Comparison of ENCODE assay signal across 17 cellular contexts in the genomic region with DNA sequence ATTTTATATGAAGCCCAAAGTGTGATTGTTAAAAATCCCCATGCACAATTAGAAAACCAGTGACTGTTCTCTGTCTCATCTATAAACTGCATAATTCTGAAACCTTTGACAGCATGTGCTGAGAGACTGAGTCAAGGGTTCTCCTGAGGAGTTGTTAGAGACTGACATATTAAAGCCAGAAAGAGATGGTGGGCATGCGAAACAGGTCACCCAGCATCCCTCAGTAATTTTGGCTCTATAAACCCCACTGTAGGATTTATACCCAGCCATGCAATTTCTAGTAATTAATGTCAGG. TPM values are rescaled to one million over a fixed set of nuclear protein-coding genes. Genes with fewer than 3 reads are reported as not detected.
DNase-seq lines count a peak whose midpoint lies in the region; ATAC-seq and TF ChIP-seq lines count a peak whose summit lies in the region.
"Had no signal": no experiment of that assay in that cellular context is flagged by ENCODE, and none has a peak within 500 bp of the region (broad histone marks: within the 10 kb centered on the region; RNA-seq: fewer than 3 reads in every experiment).

No MANE protein-coding gene starts in this region.

- H3K4me2 ChIP-seq in GM23248 (ENCODE audit: unreplicated experiment) (peak overlapping the region; percentile 94), mammary epithelial cell (ENCODE audit: insufficient read depth, low read depth, low read length) (peak overlapping the region; percentile 6), GM23338 (no peak overlapping the region)
- H3K4me2 ChIP-seq: BLaER1 treated with 17β-estradiol and CSF1 and Interleukin-3, amounts not matched to agents 10 nM and 100 nM had no signal

- H3K9me3 Mint-ChIP-seq in GM23338 = no peaks in the 10 kb centered on the region

- H3K36me3 Mint-ChIP-seq in GM23338 (ENCODE audit: low read depth) = no peaks in the 10 kb centered on the region

- TF ChIP-seq CTCF in mammary epithelial cell (conservative IDR thresholded peaks at IDR 0.05 in 1 of 2, IDR thresholded peaks at IDR 0.05 in 1 of 2; ENCODE audit: extremely low read depth in 1 of 2, insufficient read depth in 1 of 2, low read depth in 1 of 2, low read length in 2 of 2) = no peak
- TF ChIP-seq CTCF in tibial artery (IDR thresholded peaks at IDR 0.05) = no peak
- no peak for TF ChIP-seq CTCF in GM23338 (conservative IDR thresholded peaks at IDR 0.05; ENCODE audit: low read depth in 2 of 2)
- no peak for TF ChIP-seq CTCF in mucosa of descending colon (IDR thresholded peaks at IDR 0.05)

- H3K9me3 ChIP-seq in GM23248 (ENCODE audit: low read depth) (no peaks in the 10 kb centered on the region), mammary epithelial cell (replicated peaks; ENCODE audit: insufficient read depth, low read length) (no peaks in the 10 kb centered on the region), muscle layer of colon (ENCODE audit: low read length) (no peaks in the 10 kb centered on the region), tibial artery (no peaks in the 10 kb centered on the region), mucosa of descending colon (no peaks in the 10 kb centered on the region)

- peaks cover 14% of the 10 kb centered on the region for H3K4me1 Mint-ChIP-seq in GM23338

- peak overlapping the region; percentile 79 for H3K27ac ChIP-seq in GM23248
- H3K27ac ChIP-seq in mammary epithelial cell (ENCODE audit: insufficient read depth, low read depth, low read length) = peak overlapping the region; percentile 11
- peak overlapping the region; percentile 72 for H3K27ac ChIP-seq in muscle layer of colon (ENCODE audit: low read depth, low read length)
- H3K27ac ChIP-seq in tibial artery = peak overlapping the region; percentile 70 to 96
- no peak overlapping the region for H3K27ac ChIP-seq in GM23338 (ENCODE audit: low read depth)
- H3K27ac ChIP-seq: BLaER1 treated with 17β-estradiol and CSF1 and Interleukin-3, amounts not matched to agents 10 nM and 100 nM; VCaP had no signal

- BruUV-seq in mammary epithelial cell (replicated peaks; lab: Mats Ljungman, UMichigan) = no TSS peak

- H3K4me1 ChIP-seq in GM23248 (ENCODE audit: insufficient read depth) (peaks cover 53% of the 10 kb centered on the region), mammary epithelial cell (ENCODE audit: insufficient read depth, low read length) (peaks cover 32% of the 10 kb centered on the region), muscle layer of colon (ENCODE audit: insufficient read depth, low read length) (peaks cover 28% of the 10 kb centered on the region), tibial artery (peaks cover 0 to 70% (median 21%) of the 10 kb centered on the region in 4 donors), GM23338 (ENCODE audit: insufficient read depth) (peaks cover 13% of the 10 kb centered on the region), mucosa of descending colon (ENCODE audit: low read depth) (peaks cover 3% of the 10 kb centered on the region)

- intact Hi-C loops in mammary epithelial cell (cut with micrococcal nuclease) = loop anchor here (10.0 kb wide), 1 partner anchor 1147 kb away; no protein-coding TSS in a partner anchor
- intact Hi-C loops in tibial artery (cut with DNase I; ENCODE audit: low total_unique reads) = no loop called here
- intact Hi-C loops in mucosa of descending colon (cut with DNase I, micrococcal nuclease) = no loop called here

- H4K20me1 ChIP-seq in GM23248 (ENCODE audit: insufficient read depth) (no peaks in the 10 kb centered on the region), mammary epithelial cell (ENCODE audit: insufficient read depth, low read length) (no peaks in the 10 kb centered on the region), GM23338 (replicated peaks; ENCODE audit: insufficient read depth) (no peaks in the 10 kb centered on the region)
- H4K20me1 ChIP-seq: BLaER1 treated with 17β-estradiol and CSF1 and Interleukin-3, amounts not matched to agents 10 nM and 100 nM had no signal

- 0 to 6% methylated on average over 1 of the region's 1 CpG for WGBS in GM23248 (ENCODE audit: low coverage in 1 of 2, low lambda C conversion rate in 2 of 2, missing lambda C conversion rate in 2 of 2), 2 experiments
- 94% methylated on average over 1 of the region's 1 CpG for WGBS in mammary epithelial cell (ENCODE audit: low coverage, missing lambda C conversion rate)

- H3K9ac ChIP-seq in GM23248 (peak overlapping the region; percentile 95), mammary epithelial cell (ENCODE audit: insufficient read depth, low read length) (no peak overlapping the region), muscle layer of colon (ENCODE audit: low read length) (peak overlapping the region; percentile 3)
- H3K9ac ChIP-seq: BLaER1 treated with 17β-estradiol and CSF1 and Interleukin-3, amounts not matched to agents 10 nM and 100 nM had no signal

- dilution Hi-C loops in mammary epithelial cell (cut with HindIII; ENCODE audit: low sequenced_read_pairs) = no loop called here

- no peaks in the 10 kb centered on the region for H3K9me2 ChIP-seq in GM23248 (ENCODE audit: insufficient read depth)
- H3K9me2 ChIP-seq in GM23338 (ENCODE audit: insufficient read depth) = no peaks in the 10 kb centered on the region

- CTCF ChIA-PET in mammary epithelial cell (lab: Charles Lee; ENCODE audit: low non-redundant PET) = no interaction called here

- ATAC-seq in GM23338 (no peak), GM19324 (IDR thresholded peaks at IDR 0.05; ENCODE audit: low FRiP score, unreplicated experiment) (no peak), mucosa of descending colon (no peak)

- H3F3A ChIP-seq in GM23248 (ENCODE audit: insufficient read depth) (peaks cover 86% of the 10 kb centered on the region), GM23338 (replicated peaks; ENCODE audit: low read depth) (no peaks in the 10 kb centered on the region)

- peaks cover 13% of the 10 kb centered on the region for H3K27me3 Mint-ChIP-seq in GM23338 (ENCODE audit: insufficient read depth, low read depth, poor library complexity)

- H3K79me2 ChIP-seq in GM23248 (ENCODE audit: insufficient read depth) (peaks cover 91% of the 10 kb centered on the region), mammary epithelial cell (ENCODE audit: insufficient read depth, low read length) (peaks cover 16% of the 10 kb centered on the region), GM23338 (replicated peaks; ENCODE audit: insufficient read depth) (no peaks in the 10 kb centered on the region)

- H3K36me3 ChIP-seq in GM23248 (ENCODE audit: low read depth) (peaks cover 17% of the 10 kb centered on the region; the same call in 1 of the 2 replicates), mammary epithelial cell (ENCODE audit: insufficient read depth, low read length) (no peaks in the 10 kb centered on the region), muscle layer of colon (ENCODE audit: insufficient read depth, low read length) (no peaks in the 10 kb centered on the region), tibial artery (no peaks in the 10 kb centered on the region), GM23338 (ENCODE audit: insufficient read depth) (no peaks in the 10 kb centered on the region), mucosa of descending colon (ENCODE audit: low read depth) (no peaks in the 10 kb centered on the region)
- H3K36me3 ChIP-seq: BLaER1 treated with 17β-estradiol and CSF1 and Interleukin-3, amounts not matched to agents 10 nM and 100 nM had no signal

- no peak overlapping the region for H3K27ac Mint-ChIP-seq in GM23338
- H3K27ac Mint-ChIP-seq: progenitor cell of endocrine pancreas had no signal

- in situ Hi-C loops in GM23248 (cut with MboI) = loop anchor here (10.0 kb wide), 1 partner anchor 97 kb away; no protein-coding TSS in a partner anchor
- in situ Hi-C loops in mammary epithelial cell (cut with MboI; ENCODE audit: low sequenced_read_pairs in 2 of 2) = no loop called here

- peak; percentile 54 for DNase-seq in GM23248
- no peak for DNase-seq in mammary epithelial cell
- no peak for DNase-seq in tibial artery
- no peak for DNase-seq in GM23338 (ENCODE audit: low spot score)
- DNase-seq in AG20443 (ENCODE audit: low spot score) = no peak
- no peak for DNase-seq in mucosa of descending colon
- DNase-seq: activated gamma-delta T cell; DMS79 treated with DMSO at 0.1 percent for 48 hours; effector CD8-positive, alpha-beta T cell; NCI-H2081; NCI-H82; substantia nigra had no signal

- H3K4me3 ChIP-seq in GM23248 = peak overlapping the region; percentile 89
- peak overlapping the region in 1 of 3 experiments; percentile 39 for H3K4me3 ChIP-seq in mammary epithelial cell (replicated peaks in 1 of 3; ENCODE audit: insufficient read depth in 1 of 3, low read depth in 2 of 3, low read length in 3 of 3)
- peak overlapping the region in 1 of 2 donors; percentile 25 for H3K4me3 ChIP-seq in muscle layer of colon (ENCODE audit: low read depth in 1 of 2, low read length in 2 of 2)
- peak overlapping the region; percentile 69 to 95 for H3K4me3 ChIP-seq in tibial artery
- no peak overlapping the region for H3K4me3 ChIP-seq in GM23338
- no peak overlapping the region for H3K4me3 ChIP-seq in mucosa of descending colon
- H3K4me3 ChIP-seq: BLaER1 treated with 17β-estradiol and CSF1 and Interleukin-3, amounts not matched to agents 10 nM and 100 nM had no signal

- no peak overlapping the region for H3K4me3 Mint-ChIP-seq in GM23338

- H2AFZ ChIP-seq in GM23248 = no peak overlapping the region
- no peak overlapping the region for H2AFZ ChIP-seq in mammary epithelial cell (ENCODE audit: low read depth, low read length)
- H2AFZ ChIP-seq in GM23338 = no peak overlapping the region

- no peaks in the 10 kb centered on the region for H3K27me3 ChIP-seq in GM23248 (replicated peaks; ENCODE audit: insufficient read depth)
- H3K27me3 ChIP-seq in mammary epithelial cell (ENCODE audit: insufficient read depth, low read length) = no peaks in the 10 kb centered on the region
- no peaks in the 10 kb centered on the region for H3K27me3 ChIP-seq in muscle layer of colon (ENCODE audit: control insufficient read depth in 1 of 2, insufficient read depth in 2 of 2, low read length in 2 of 2)
- no peaks in the 10 kb centered on the region for H3K27me3 ChIP-seq in tibial artery
- peaks cover 18% of the 10 kb centered on the region for H3K27me3 ChIP-seq in GM23338 (ENCODE audit: insufficient read depth)

TF ChIP-seq in GM23338, 12 proteins besides CTCF, POLR2A, EP300 and RAD21 (continues in another document):
- TF ChIP-seq CREB1 (CRISPR knock-in tag; IDR thresholded peaks at IDR 0.05; ENCODE audit: low read depth) (no peak), STAT1 (IDR thresholded peaks at IDR 0.05; ENCODE audit: unreplicated experiment) (no peak)

RNA-seq across cellular contexts. Expression of a gene that starts 3.6 kb away (rescaled TPM):
- 179 and 213 TPM in 2 replicates for total RNA-seq in GM23248 (2014; rRNA removed; shearing (Covaris generic))
- polyA plus RNA-seq in GM23248 (2016; fragmentation: Nextera tagmentation; extraction: Ambion mirVana) (80.5 and 85.4 TPM in 2 replicates), mammary epithelial cell (11.1 TPM), GM23338 (2016; fragmentation: Nextera tagmentation; extraction: Ambion mirVana) (1.4 TPM in 2 replicates)
- total RNA-seq in mammary epithelial cell (10 to 100 TPM; 27.9 to 33.2 TPM), mucosa of descending colon (10 to 100 TPM in 1 of 3 donors, 1 to 10 TPM in 2; 1.5 to 30.5 (median 6.3) TPM)
- polyA minus RNA-seq in mammary epithelial cell = 11.8 TPM
- total RNA-seq in GM23338 (2014; rRNA removed; shearing (Covaris generic)) = 4.5 and 7.3 TPM in 2 replicates

Comparison
In these comparisons a context has a peak if more than half of its experiments do, and no peak if none do; other contexts are left out.
1. H3K4me3 ChIP-seq: peak in GM23248 (single experiment) and tibial artery (2 of 2); none in GM23338 (single experiment) and mucosa of descending colon (single experiment).